ENCODE assay signal across 15 cellular contexts in genomic region chr1:240465531-240465940, GRCh38.
DNase-seq lines count a peak whose midpoint lies in the region; ATAC-seq and TF ChIP-seq lines count a peak whose summit lies in the region.
"Had no signal": no experiment of that assay in that cellular context is flagged by ENCODE, and none has a peak within 500 bp of the region (broad histone marks: within the 10 kb centered on the region; RNA-seq: fewer than 3 reads in every experiment).

No MANE protein-coding gene starts in this region.

- H3K4me1 Mint-ChIP-seq in GM23338, result peaks cover 17% of the 10 kb centered on the region
- no peaks in the 10 kb centered on the region for H3K4me1 Mint-ChIP-seq in activated T-helper 1 cell treated with anti-CD3 and anti-CD28 coated beads, Interleukin-12 subunit alpha, Interleukin-12 subunit beta, Interleukin-2, Interleukin-4 antibody, amounts not matched to agents 30 ng/mL and 10 ng/mL and 1 ng/mL, durations not matched to agents 14 hours and 24 hours and 36 hours (ENCODE audit: low read depth)
- H3K4me1 Mint-ChIP-seq: CD4-positive, CD25-positive, alpha-beta regulatory T cell had no signal

- ATAC-seq in GM23338, result peak; percentile 91
- no peak for ATAC-seq in body of pancreas
- ATAC-seq: activated naive CD4-positive, alpha-beta T cell treated with anti-CD3 and anti-CD28 coated beads, Interleukin-2, amount 50 U/mL, for 72 hours; sciatic nerve had no signal

- WGBS in SK-N-SH (ENCODE audit: low lambda C conversion rate), result 11% methylated on average over 6 of the region's 6 CpGs
- WGBS in body of pancreas, 2 donors, result 18 to 25% methylated on average over 6 of the region's 6 CpGs

- intact Hi-C loops in body of pancreas (cut with DNase I), result no loop called here
- intact Hi-C loops in activated T-helper 1 cell treated with anti-CD3 and anti-CD28 coated beads, Interleukin-12 subunit alpha, Interleukin-12 subunit beta, Interleukin-2, Interleukin-4 antibody, amounts not matched to agents 30 ng/mL and 10 ng/mL and 1 ng/mL, durations not matched to agents 14 hours and 24 hours and 36 hours (cut with micrococcal nuclease), result no loop called here

- no peaks in the 10 kb centered on the region for H3K9me2 ChIP-seq in GM23338 (ENCODE audit: insufficient read depth)
- H3K9me2 ChIP-seq in SK-N-SH, result no peaks in the 10 kb centered on the region

- no peak; the same call in 1 of the 2 replicates for TF ChIP-seq RAD21 in SK-N-SH (IDR thresholded peaks at IDR 0.05; ENCODE audit: low read length)

- no peaks in the 10 kb centered on the region for H3K9me3 Mint-ChIP-seq in GM23338
- H3K9me3 Mint-ChIP-seq in activated T-helper 1 cell treated with anti-CD3 and anti-CD28 coated beads, Interleukin-12 subunit alpha, Interleukin-12 subunit beta, Interleukin-2, Interleukin-4 antibody, amounts not matched to agents 30 ng/mL and 10 ng/mL and 1 ng/mL, durations not matched to agents 14 hours and 24 hours and 36 hours, result no peaks in the 10 kb centered on the region
- H3K9me3 Mint-ChIP-seq: activated naive CD4-positive, alpha-beta T cell treated with anti-CD3 and anti-CD28 coated beads, Interleukin-2, amount 50 U/mL, for 72 hours had no signal

- no peaks in the 10 kb centered on the region for H3K79me2 ChIP-seq in GM23338 (replicated peaks; ENCODE audit: insufficient read depth)
- H3K79me2 ChIP-seq in SK-N-SH (ENCODE audit: insufficient read depth), result peaks cover 7% of the 10 kb centered on the region; the same call in 1 of the 2 replicates

- no peaks in the 10 kb centered on the region for H3K36me3 ChIP-seq in GM23338 (ENCODE audit: insufficient read depth)
- peaks cover 0 to 9% of the 10 kb centered on the region in 2 experiments for H3K36me3 ChIP-seq in SK-N-SH (replicated peaks in 1 of 2; ENCODE audit: control insufficient read depth in 1 of 2, insufficient read depth in 2 of 2, low read length in 1 of 2)
- no peaks in the 10 kb centered on the region for H3K36me3 ChIP-seq in body of pancreas (replicated peaks in 1 of 2; ENCODE audit: insufficient read depth in 1 of 2, low read depth in 2 of 2)
- H3K36me3 ChIP-seq: esophagus muscularis mucosa had no signal

- H3F3A ChIP-seq in GM23338 (replicated peaks; ENCODE audit: low read depth), result no peaks in the 10 kb centered on the region
- H3F3A ChIP-seq in SK-N-SH (replicated peaks; ENCODE audit: insufficient read depth), result peaks cover 9% of the 10 kb centered on the region

- POLR2A ChIA-PET in SK-N-SH (lab: Yijun Ruan, JAX), result interaction anchor here (0.6 to 0.7 kb wide), 3 partner anchors 16 to 1029 kb away, joined by 3 to 4 read pairs (median 4); no protein-coding TSS in a partner anchor

- no peaks in the 10 kb centered on the region for H3K27me3 Mint-ChIP-seq in GM23338 (ENCODE audit: insufficient read depth, low read depth, poor library complexity)
- H3K27me3 Mint-ChIP-seq in activated T-helper 1 cell treated with anti-CD3 and anti-CD28 coated beads, Interleukin-12 subunit alpha, Interleukin-12 subunit beta, Interleukin-2, Interleukin-4 antibody, amounts not matched to agents 30 ng/mL and 10 ng/mL and 1 ng/mL, durations not matched to agents 14 hours and 24 hours and 36 hours (ENCODE audit: insufficient read depth), result peaks cover 2% of the 10 kb centered on the region
- H3K27me3 Mint-ChIP-seq: CD4-positive, CD25-positive, alpha-beta regulatory T cell had no signal

- CTCF ChIA-PET in SK-N-SH (lab: Yijun Ruan, JAX), result interaction anchor here (1.0 to 2.5 kb wide), 8 partner anchors 9 to 276 kb away, joined by 3 to 8 read pairs (median 4); partner anchors contain the start of gene GREM2

- H4K20me1 ChIP-seq in GM23338 (replicated peaks; ENCODE audit: insufficient read depth) (no peaks in the 10 kb centered on the region), SK-N-SH (ENCODE audit: insufficient read depth) (no peaks in the 10 kb centered on the region)

- H3K9me3 ChIP-seq in SK-N-SH (no peaks in the 10 kb centered on the region), body of pancreas (no peaks in the 10 kb centered on the region)
- H3K9me3 ChIP-seq: esophagus muscularis mucosa had no signal

- no peaks in the 10 kb centered on the region for H3K27me3 ChIP-seq in GM23338 (ENCODE audit: insufficient read depth)
- H3K27me3 ChIP-seq in SK-N-SH (ENCODE audit: insufficient read depth), result no peaks in the 10 kb centered on the region
- no peaks in the 10 kb centered on the region for H3K27me3 ChIP-seq in body of pancreas
- H3K27me3 ChIP-seq: esophagus muscularis mucosa had no signal

- H2AFZ ChIP-seq in GM23338 (no peak overlapping the region), SK-N-SH (ENCODE audit: low read depth) (peak overlapping the region; percentile 77)

- no peak overlapping the region for H3K4me2 ChIP-seq in GM23338
- peak overlapping the region; percentile 87 for H3K4me2 ChIP-seq in SK-N-SH

- no peak overlapping the region for H3K27ac ChIP-seq in GM23338 (ENCODE audit: low read depth)
- H3K27ac ChIP-seq in SK-N-SH (ENCODE audit: low read depth in 2 of 2, low read length in 1 of 2), result peak overlapping the region; percentile 48 to 95
- H3K27ac ChIP-seq in body of pancreas, result no peak overlapping the region
- H3K27ac ChIP-seq: esophagus muscularis mucosa had no signal

- TF ChIP-seq POLR2A in body of pancreas (IDR thresholded peaks at IDR 0.05), result no peak

- peak; percentile 49 to 88; a peak in 3 of 4 replicates for TF ChIP-seq EP300 in SK-N-SH (IDR thresholded peaks at IDR 0.05; ENCODE audit: borderline replicate concordance in 1 of 2, low read depth in 1 of 2, low read length in 1 of 2)

- H3K27ac Mint-ChIP-seq in GM23338, result 0 out of 2 replicates have a peak overlapping the region, but pooled peaks have one; percentile 24
- H3K27ac Mint-ChIP-seq in activated T-helper 1 cell treated with anti-CD3 and anti-CD28 coated beads, Interleukin-12 subunit alpha, Interleukin-12 subunit beta, Interleukin-2, Interleukin-4 antibody, amounts not matched to agents 30 ng/mL and 10 ng/mL and 1 ng/mL, durations not matched to agents 14 hours and 24 hours and 36 hours, result no peak overlapping the region
- H3K27ac Mint-ChIP-seq: activated naive CD4-positive, alpha-beta T cell treated with anti-CD3 and anti-CD28 coated beads, Interleukin-2, amount 50 U/mL, for 72 hours; CD4-positive, CD25-positive, alpha-beta regulatory T cell had no signal

- DNase-seq in GM23338 (ENCODE audit: low spot score) (peak; percentile 46), SK-N-SH (peak; percentile 65), hepatic stellate cell (ENCODE audit: low spot score) (peak; percentile 12), retina (peak; percentile 47), body of pancreas (no peak), GM20000 (ENCODE audit: low spot score) (no peak), medulla oblongata (ENCODE audit: extremely low spot score) (no peak)
- DNase-seq in activated T-helper 1 cell treated with anti-CD3 and anti-CD28 coated beads, Interleukin-12 subunit alpha, Interleukin-12 subunit beta, Interleukin-2, Interleukin-4 antibody, amounts not matched to agents 30 ng/mL and 10 ng/mL and 1 ng/mL, durations not matched to agents 14 hours and 24 hours and 36 hours (ENCODE audit: low spot score), result no peak
- DNase-seq: CD4-positive, CD25-positive, alpha-beta regulatory T cell; NCI-H187; NCI-H82; SHP77 had no signal

- H3K4me1 ChIP-seq in GM23338 (ENCODE audit: insufficient read depth), result no peaks in the 10 kb centered on the region
- H3K4me1 ChIP-seq in SK-N-SH (ENCODE audit: control insufficient read depth in 1 of 2, insufficient read depth in 2 of 2, low read depth in 1 of 2, low read length in 1 of 2), result peaks cover 12 to 29% of the 10 kb centered on the region in 2 experiments; a peak in 2 of 4 replicates
- no peaks in the 10 kb centered on the region for H3K4me1 ChIP-seq in body of pancreas

- TF ChIP-seq CTCF in GM23338 (conservative IDR thresholded peaks at IDR 0.05; ENCODE audit: low read depth in 2 of 2), result no peak
- no peak for TF ChIP-seq CTCF in SK-N-SH (IDR thresholded peaks at IDR 0.05)
- no peak for TF ChIP-seq CTCF in body of pancreas (IDR thresholded peaks at IDR 0.05)
- TF ChIP-seq CTCF in GM20000 (IDR thresholded peaks at IDR 0.05; ENCODE audit: extremely low read depth, missing control alignments), result no peak

- H3K4me3 ChIP-seq in GM23338, result no peak overlapping the region
- peak overlapping the region; percentile 34 to 51 for H3K4me3 ChIP-seq in SK-N-SH (ENCODE audit: low read depth in 2 of 2, low read length in 1 of 2)
- no peak overlapping the region for H3K4me3 ChIP-seq in body of pancreas
- H3K4me3 ChIP-seq: esophagus muscularis mucosa had no signal

- peak overlapping the region; percentile 42; the same call in 1 of the 2 replicates for H3K9ac ChIP-seq in SK-N-SH

- H3K4me3 Mint-ChIP-seq in GM23338, result no peak overlapping the region
- H3K4me3 Mint-ChIP-seq in activated T-helper 1 cell treated with anti-CD3 and anti-CD28 coated beads, Interleukin-12 subunit alpha, Interleukin-12 subunit beta, Interleukin-2, Interleukin-4 antibody, amounts not matched to agents 30 ng/mL and 10 ng/mL and 1 ng/mL, durations not matched to agents 14 hours and 24 hours and 36 hours, result no peak overlapping the region
- H3K4me3 Mint-ChIP-seq: CD4-positive, CD25-positive, alpha-beta regulatory T cell had no signal

- H3K36me3 Mint-ChIP-seq in GM23338 (ENCODE audit: low read depth), result no peaks in the 10 kb centered on the region
- H3K36me3 Mint-ChIP-seq in activated T-helper 1 cell treated with anti-CD3 and anti-CD28 coated beads, Interleukin-12 subunit alpha, Interleukin-12 subunit beta, Interleukin-2, Interleukin-4 antibody, amounts not matched to agents 30 ng/mL and 10 ng/mL and 1 ng/mL, durations not matched to agents 14 hours and 24 hours and 36 hours (ENCODE audit: low read depth), result no peaks in the 10 kb centered on the region
- H3K36me3 Mint-ChIP-seq: activated naive CD4-positive, alpha-beta T cell treated with anti-CD3 and anti-CD28 coated beads, Interleukin-2, amount 50 U/mL, for 72 hours; CD4-positive, CD25-positive, alpha-beta regulatory T cell had no signal

TF ChIP-seq in GM23338, 12 proteins besides CTCF, POLR2A, EP300 and RAD21 (continues in another document):
- TF ChIP-seq CREB1 (CRISPR knock-in tag; IDR thresholded peaks at IDR 0.05; ENCODE audit: low read depth), result no peak

TF ChIP-seq in SK-N-SH, 30 proteins besides CTCF, POLR2A, EP300 and RAD21 (continues in another document):
- TF ChIP-seq, protein P1, sequence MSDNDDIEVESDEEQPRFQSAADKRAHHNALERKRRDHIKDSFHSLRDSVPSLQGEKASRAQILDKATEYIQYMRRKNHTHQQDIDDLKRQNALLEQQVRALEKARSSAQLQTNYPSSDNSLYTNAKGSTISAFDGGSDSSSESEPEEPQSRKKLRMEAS (IDR thresholded peaks at IDR 0.05; ENCODE audit: low read depth), result no peak
- TF ChIP-seq GATA2 (CRISPR knock-in tag; IDR thresholded peaks at IDR 0.05), result peak; percentile 90

Comparison
In these comparisons a context has a peak if more than half of its experiments do, and no peak if none do; other contexts are left out.
1. DNase-seq: peak in GM23338 (single experiment), SK-N-SH (single experiment), hepatic stellate cell (single experiment) and retina (single experiment); none in body of pancreas (0 of 4), activated T-helper 1 cell treated with anti-CD3 and anti-CD28 coated beads, Interleukin-12 subunit alpha, Interleukin-12 subunit beta, Interleukin-2, Interleukin-4 antibody, amounts not matched to agents 30 ng/mL and 10 ng/mL and 1 ng/mL, durations not matched to agents 14 hours and 24 hours and 36 hours (single experiment), GM20000 (single experiment) and medulla oblongata (single experiment).
2. H3K27ac ChIP-seq: peak in SK-N-SH (2 of 2); none in GM23338 (single experiment) and body of pancreas (0 of 4).
3. H3K4me3 ChIP-seq: peak in SK-N-SH (2 of 2); none in GM23338 (single experiment) and body of pancreas (0 of 2).